ENCODE assay signal across 33 cellular contexts in the genomic region with DNA sequence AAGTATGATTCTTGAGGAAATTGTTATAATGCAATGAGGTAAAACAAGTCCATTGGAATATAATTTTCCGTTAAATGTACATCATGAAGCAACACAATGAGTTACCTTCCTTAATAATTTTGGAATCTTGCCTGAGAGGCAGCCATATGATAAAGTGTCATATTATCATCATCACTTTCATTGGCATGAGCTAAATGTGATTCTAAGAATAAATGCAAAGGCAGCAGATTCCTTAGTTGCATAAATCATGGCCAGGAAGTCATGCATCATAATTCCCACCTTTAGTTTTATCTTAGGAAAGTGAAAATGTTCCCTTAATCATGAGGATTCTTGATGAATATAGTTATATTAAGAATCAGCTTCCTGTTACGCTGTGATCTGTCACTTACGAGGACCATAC. TPM values are rescaled to one million over a fixed set of nuclear protein-coding genes. Genes with fewer than 3 reads are reported as not detected.
"Had no signal": no experiment of that assay in that cellular context is flagged by ENCODE, and none has a peak within 500 bp of the region (broad histone marks: within the 10 kb centered on the region; RNA-seq: fewer than 3 reads in every experiment).

No MANE protein-coding gene starts in this region.

- DNase-seq: hypothalamus; immature natural killer cell; left ventricle myocardium inferior; mesendoderm; naive thymus-derived CD4-positive, alpha-beta T cell; pancreas; posterior cingulate gyrus; retina; right cardiac atrium; sigmoid colon; small intestine; spleen; stimulated activated CD4-positive, alpha-beta T cell treated with anti-CD3 and anti-CD28 coated beads, Interleukin-4, amount 100 ng/mL, for 24 hours; stimulated activated naive CD4-positive, alpha-beta T cell treated with Interleukin-2 at 50 U/mL for 16 hours; stimulated activated naive CD8-positive, alpha-beta T cell treated with anti-CD3 and anti-CD28 coated beads, Interleukin-15, amount 100 ng/mL, for 72 hours; substantia nigra; uterus had no signal

- H3K4me3 Mint-ChIP-seq: immature natural killer cell; mesothelial cell of epicardium; naive thymus-derived CD4-positive, alpha-beta T cell; natural killer cell treated with Interleukin-12 subunit alpha and Interleukin-12 subunit beta and Interleukin-15 and Interleukin-18, amount 100 ng/mL, for 72 hours; stimulated activated memory B cell treated with anti-CD40 and anti-IgM and Interleukin-4, amounts not matched to agents 10 μg/mL and 1 μg/mL and 100 μg/mL, for 72 hours; stimulated activated naive CD8-positive, alpha-beta T cell treated with anti-CD3 and anti-CD28 coated beads, Interleukin-15, amount 100 ng/mL, for 72 hours; type B pancreatic cell had no signal

- ATAC-seq: naive thymus-derived CD4-positive, alpha-beta T cell; natural killer cell treated with Interleukin-12 subunit alpha and Interleukin-12 subunit beta and Interleukin-15 and Interleukin-18, amount 100 ng/mL, for 72 hours; pancreas; right cardiac atrium; stimulated activated memory B cell treated with anti-CD40 and anti-IgM and Interleukin-4, amounts not matched to agents 10 μg/mL and 1 μg/mL and 100 μg/mL, for 72 hours; stimulated activated naive CD8-positive, alpha-beta T cell treated with anti-CD3 and anti-CD28 coated beads, Interleukin-15, amount 100 ng/mL, for 72 hours had no signal

- H3K4me3 ChIP-seq: left ventricle myocardium inferior, lung, pancreas, prostate gland, sigmoid colon, spleen, tibial nerve, uterus had no signal

- FAIRE-seq: islet of Langerhans, pancreas, small intestine had no signal

- H3K36me3 ChIP-seq: left ventricle myocardium inferior, pancreas, prostate gland, sigmoid colon, spleen, tibial nerve, uterus had no signal

- H3K4me1 Mint-ChIP-seq: immature natural killer cell; naive thymus-derived CD4-positive, alpha-beta T cell; stimulated activated memory B cell treated with anti-CD40 and anti-IgM and Interleukin-4, amounts not matched to agents 10 μg/mL and 1 μg/mL and 100 μg/mL, for 72 hours; stimulated activated naive CD8-positive, alpha-beta T cell treated with anti-CD3 and anti-CD28 coated beads, Interleukin-15, amount 100 ng/mL, for 72 hours had no signal

- H3K36me3 Mint-ChIP-seq: immature natural killer cell; mesothelial cell of epicardium; naive thymus-derived CD4-positive, alpha-beta T cell; natural killer cell treated with Interleukin-12 subunit alpha and Interleukin-12 subunit beta and Interleukin-15 and Interleukin-18, amount 100 ng/mL, for 72 hours; stimulated activated memory B cell treated with anti-CD40 and anti-IgM and Interleukin-4, amounts not matched to agents 10 μg/mL and 1 μg/mL and 100 μg/mL, for 72 hours; type B pancreatic cell had no signal

- H3K27ac ChIP-seq: left ventricle myocardium inferior, pancreas, prostate gland, sigmoid colon, spleen, tibial nerve, uterus had no signal

- H3K27ac Mint-ChIP-seq: immature natural killer cell; mesothelial cell of epicardium; naive thymus-derived CD4-positive, alpha-beta T cell; natural killer cell treated with Interleukin-12 subunit alpha and Interleukin-12 subunit beta and Interleukin-15 and Interleukin-18, amount 100 ng/mL, for 72 hours; stimulated activated memory B cell treated with anti-CD40 and anti-IgM and Interleukin-4, amounts not matched to agents 10 μg/mL and 1 μg/mL and 100 μg/mL, for 72 hours; stimulated activated naive CD8-positive, alpha-beta T cell treated with anti-CD3 and anti-CD28 coated beads, Interleukin-15, amount 100 ng/mL, for 72 hours; type B pancreatic cell had no signal

- H3K27me3 ChIP-seq: sigmoid colon, tibial nerve, uterus had no signal

- H3K4me1 ChIP-seq: left ventricle myocardium inferior, pancreas, prostate gland, sigmoid colon, spleen, tibial nerve, uterus had no signal

- H3K27me3 Mint-ChIP-seq: type B pancreatic cell had no signal

- H3K9me3 ChIP-seq: pancreas, prostate gland, sigmoid colon, uterus had no signal

RNA-seq across cellular contexts. Expression of gene MMP1, which starts 14.2 kb away (rescaled TPM):
- total RNA-seq: left ventricle myocardium inferior; lower leg skin; naive thymus-derived CD4-positive, alpha-beta T cell; natural killer cell treated with Interleukin-12 subunit alpha and Interleukin-12 subunit beta and Interleukin-15 and Interleukin-18, amount 100 ng/mL, for 72 hours; temporal lobe; tibial nerve had no signal
- polyA plus RNA-seq: immature natural killer cell; naive thymus-derived CD4-positive, alpha-beta T cell; neural cell had no signal

RNA-seq across cellular contexts. Expression of gene MMP3, which starts 31.2 kb away (rescaled TPM):
- total RNA-seq: kidney epithelial cell; left ventricle myocardium inferior; mesothelial cell of epicardium; mononuclear cell; myocyte; naive thymus-derived CD4-positive, alpha-beta T cell; natural killer cell treated with Interleukin-12 subunit alpha and Interleukin-12 subunit beta and Interleukin-15 and Interleukin-18, amount 100 ng/mL, for 72 hours; right cardiac atrium; spleen; temporal lobe; ureter; uterus had no signal
- polyA plus RNA-seq: immature natural killer cell; naive thymus-derived CD4-positive, alpha-beta T cell; neural cell; right cardiac atrium; spleen had no signal

RNA-seq across cellular contexts. Expression of gene MMP10, which starts 31.8 kb away (rescaled TPM):
- total RNA-seq: left ventricle myocardium inferior; lower leg skin; mesothelial cell of epicardium; myocyte; naive thymus-derived CD4-positive, alpha-beta T cell; natural killer cell treated with Interleukin-12 subunit alpha and Interleukin-12 subunit beta and Interleukin-15 and Interleukin-18, amount 100 ng/mL, for 72 hours; osteoblast; right cardiac atrium; sigmoid colon; temporal lobe; tibial nerve; ureter had no signal
- polyA plus RNA-seq: immature natural killer cell; naive thymus-derived CD4-positive, alpha-beta T cell; neural cell; right cardiac atrium had no signal
